In genomic region chr15:78837131-78837530, GRCh38 we compare ENCODE assay signal across 39 cellular contexts. TPM values are rescaled to one million over a fixed set of nuclear protein-coding genes. Genes with fewer than 3 reads are reported as not detected.
"Had no signal": no experiment of that assay in that cellular context is flagged by ENCODE, and none has a peak within 500 bp of the region (broad histone marks: within the 10 kb centered on the region; RNA-seq: fewer than 3 reads in every experiment).

No MANE protein-coding gene starts in this region.

- H3K36me3 ChIP-seq: ascending aorta, cardiac muscle cell, WERI-Rb-1 had no signal

- H3K9me3 ChIP-seq: ascending aorta had no signal

- H3K4me3 ChIP-seq: ascending aorta, cardiac muscle cell had no signal

- H3K9me3 Mint-ChIP-seq: activated CD4-positive, alpha-beta memory T cell treated with anti-CD3 and anti-CD28 coated beads, Interleukin-2, amount 10 ng/mL, durations not matched to agents 7 days and 5 days; activated CD4-positive, alpha-beta T cell treated with anti-CD3 and anti-CD28 coated beads, Interleukin-2, amount 10 ng/mL, durations not matched to agents 7 days and 5 days; activated naive CD4-positive, alpha-beta T cell treated with anti-CD3 and anti-CD28 coated beads, Interleukin-2, amount 10 ng/mL, durations not matched to agents 7 days and 5 days; activated naive CD4-positive, alpha-beta T cell treated with anti-CD3 and anti-CD28 coated beads, Interleukin-2, amount 50 U/mL, for 24 hours; activated naive CD8-positive, alpha-beta T cell treated with anti-CD3 and anti-CD28 coated beads, Interleukin-2, amount 10 ng/mL, durations not matched to agents 7 days and 5 days; activated naive CD8-positive, alpha-beta T cell treated with anti-CD3 and anti-CD28 coated beads, Interleukin-2, amount 50 U/mL, for 24 hours; activated T-cell treated with anti-CD3 and anti-CD28 coated beads, Interleukin-2, amount 50 U/mL, for 24 hours; activated T-helper 2 cell treated with anti-CD3 and anti-CD28 coated beads, Interferon-gamma antibody, Interleukin-2, Interleukin-4, amounts not matched to agents 10 μg/mL and 5 μg/mL and 100 μg/mL, durations not matched to agents 14 hours and 24 hours and 36 hours; central memory CD8-positive, alpha-beta T cell; T-helper 1 cell treated with Interleukin-12 subunit alpha and Interleukin-12 subunit beta and Interleukin-4 antibody, amounts not matched to agents 30 μg/mL and 1 μg/mL, for 36 hours; T-helper 2 cell treated with Interferon-gamma antibody and Interleukin-4, amounts not matched to agents 5 μg/mL and 100 μg/mL, for 36 hours; WTC11 had no signal

- ATAC-seq: activated CD4-positive, alpha-beta T cell treated with anti-CD3 and anti-CD28 coated beads for 36 hours; activated CD4-positive, CD25-positive, alpha-beta regulatory T cell treated with anti-CD3 and anti-CD28 coated beads, Interleukin-2, amount 50 U/mL, for 24 hours; activated CD8-positive, alpha-beta memory T cell treated with anti-CD3 and anti-CD28 coated beads, Interleukin-2, amount 10 ng/mL, durations not matched to agents 7 days and 5 days; activated CD8-positive, alpha-beta T cell treated with anti-CD3 and anti-CD28 coated beads, Interleukin-2, amount 10 ng/mL, durations not matched to agents 7 days and 5 days; activated naive CD8-positive, alpha-beta T cell treated with anti-CD3 and anti-CD28 coated beads, Interleukin-2, amount 50 U/mL, for 24 hours had no signal

- H3K27ac Mint-ChIP-seq: activated CD4-positive, alpha-beta memory T cell treated with anti-CD3 and anti-CD28 coated beads, Interleukin-2, amount 10 ng/mL, durations not matched to agents 7 days and 5 days; activated CD4-positive, alpha-beta T cell treated with anti-CD3 and anti-CD28 coated beads for 36 hours; activated CD4-positive, alpha-beta T cell treated with anti-CD3 and anti-CD28 coated beads, Interleukin-2, amount 10 ng/mL, durations not matched to agents 7 days and 5 days; activated CD8-positive, alpha-beta memory T cell treated with anti-CD3 and anti-CD28 coated beads, Interleukin-2, amount 10 ng/mL, durations not matched to agents 7 days and 5 days; activated CD8-positive, alpha-beta T cell treated with anti-CD3 and anti-CD28 coated beads, Interleukin-2, amount 10 ng/mL, durations not matched to agents 7 days and 5 days; activated naive CD4-positive, alpha-beta T cell treated with anti-CD3 and anti-CD28 coated beads, Interleukin-2, amount 10 ng/mL, durations not matched to agents 7 days and 5 days; activated naive CD4-positive, alpha-beta T cell treated with anti-CD3 and anti-CD28 coated beads, Interleukin-2, amount 50 U/mL, for 24 hours; activated naive CD8-positive, alpha-beta T cell; activated naive CD8-positive, alpha-beta T cell treated with anti-CD3 and anti-CD28 coated beads, Interleukin-2, amount 10 ng/mL, durations not matched to agents 7 days and 5 days; activated naive CD8-positive, alpha-beta T cell treated with anti-CD3 and anti-CD28 coated beads, Interleukin-2, amount 50 U/mL, for 24 hours; activated T-cell treated with anti-CD3 and anti-CD28 coated beads, Interleukin-2, amount 50 U/mL, for 24 hours; activated T-helper 2 cell treated with anti-CD3 and anti-CD28 coated beads, Interferon-gamma antibody, Interleukin-2, Interleukin-4, amounts not matched to agents 10 μg/mL and 5 μg/mL and 100 μg/mL, durations not matched to agents 14 hours and 24 hours and 36 hours; brain; T-helper 1 cell treated with Interleukin-12 subunit alpha and Interleukin-12 subunit beta and Interleukin-4 antibody, amounts not matched to agents 30 μg/mL and 1 μg/mL, for 36 hours; T-helper 2 cell treated with Interferon-gamma antibody and Interleukin-4, amounts not matched to agents 5 μg/mL and 100 μg/mL, for 36 hours; WTC11 had no signal

- H3K27ac ChIP-seq: ascending aorta, cardiac muscle cell, WERI-Rb-1 had no signal

- H3K36me3 Mint-ChIP-seq: activated CD8-positive, alpha-beta memory T cell treated with anti-CD3 and anti-CD28 coated beads, Interleukin-2, amount 10 ng/mL, durations not matched to agents 7 days and 5 days; activated naive CD4-positive, alpha-beta T cell treated with anti-CD3 and anti-CD28 coated beads, Interleukin-2, amount 10 ng/mL, durations not matched to agents 7 days and 5 days; activated naive CD4-positive, alpha-beta T cell treated with anti-CD3 and anti-CD28 coated beads, Interleukin-2, amount 50 U/mL, for 24 hours; activated naive CD8-positive, alpha-beta T cell; activated naive CD8-positive, alpha-beta T cell treated with anti-CD3 and anti-CD28 coated beads, Interleukin-2, amount 10 ng/mL, durations not matched to agents 7 days and 5 days; brain; WTC11 had no signal

- H3K4me3 Mint-ChIP-seq: activated CD4-positive, alpha-beta memory T cell treated with anti-CD3 and anti-CD28 coated beads, Interleukin-2, amount 10 ng/mL, durations not matched to agents 7 days and 5 days; activated CD4-positive, alpha-beta T cell treated with anti-CD3 and anti-CD28 coated beads for 36 hours; activated CD4-positive, alpha-beta T cell treated with anti-CD3 and anti-CD28 coated beads, Interleukin-2, amount 10 ng/mL, durations not matched to agents 7 days and 5 days; activated CD8-positive, alpha-beta memory T cell treated with anti-CD3 and anti-CD28 coated beads, Interleukin-2, amount 10 ng/mL, durations not matched to agents 7 days and 5 days; activated CD8-positive, alpha-beta T cell treated with anti-CD3 and anti-CD28 coated beads, Interleukin-2, amount 10 ng/mL, durations not matched to agents 7 days and 5 days; activated naive CD4-positive, alpha-beta T cell treated with anti-CD3 and anti-CD28 coated beads, Interleukin-2, amount 10 ng/mL, durations not matched to agents 7 days and 5 days; activated naive CD4-positive, alpha-beta T cell treated with anti-CD3 and anti-CD28 coated beads, Interleukin-2, amount 50 U/mL, for 24 hours; activated naive CD8-positive, alpha-beta T cell; activated naive CD8-positive, alpha-beta T cell treated with anti-CD3 and anti-CD28 coated beads, Interleukin-2, amount 10 ng/mL, durations not matched to agents 7 days and 5 days; activated naive CD8-positive, alpha-beta T cell treated with anti-CD3 and anti-CD28 coated beads, Interleukin-2, amount 50 U/mL, for 24 hours; activated T-cell treated with anti-CD3 and anti-CD28 coated beads, Interleukin-2, amount 50 U/mL, for 24 hours; brain; central memory CD8-positive, alpha-beta T cell; T-helper 1 cell treated with Interleukin-12 subunit alpha and Interleukin-12 subunit beta and Interleukin-4 antibody, amounts not matched to agents 30 μg/mL and 1 μg/mL, for 36 hours; T-helper 2 cell treated with Interferon-gamma antibody and Interleukin-4, amounts not matched to agents 5 μg/mL and 100 μg/mL, for 36 hours; WTC11 had no signal

- H3K4me1 Mint-ChIP-seq: activated CD4-positive, alpha-beta memory T cell treated with anti-CD3 and anti-CD28 coated beads, Interleukin-2, amount 10 ng/mL, durations not matched to agents 7 days and 5 days; activated CD4-positive, alpha-beta T cell treated with anti-CD3 and anti-CD28 coated beads for 36 hours; activated CD4-positive, alpha-beta T cell treated with anti-CD3 and anti-CD28 coated beads, Interleukin-2, amount 10 ng/mL, durations not matched to agents 7 days and 5 days; activated CD8-positive, alpha-beta memory T cell treated with anti-CD3 and anti-CD28 coated beads, Interleukin-2, amount 10 ng/mL, durations not matched to agents 7 days and 5 days; activated naive CD4-positive, alpha-beta T cell treated with anti-CD3 and anti-CD28 coated beads, Interleukin-2, amount 10 ng/mL, durations not matched to agents 7 days and 5 days; activated naive CD4-positive, alpha-beta T cell treated with anti-CD3 and anti-CD28 coated beads, Interleukin-2, amount 50 U/mL, for 24 hours; activated naive CD8-positive, alpha-beta T cell treated with anti-CD3 and anti-CD28 coated beads, Interleukin-2, amount 10 ng/mL, durations not matched to agents 7 days and 5 days; central memory CD8-positive, alpha-beta T cell had no signal

- H3K27me3 ChIP-seq: ascending aorta, cardiac muscle cell had no signal

- DNase-seq: activated CD4-positive, alpha-beta memory T cell treated with anti-CD3 and anti-CD28 coated beads, Interleukin-2, amount 10 ng/mL, durations not matched to agents 7 days and 5 days; activated CD4-positive, alpha-beta T cell treated with anti-CD3 and anti-CD28 coated beads for 1 hour; activated CD4-positive, alpha-beta T cell treated with anti-CD3 and anti-CD28 coated beads for 36 hours; activated CD4-positive, alpha-beta T cell treated with anti-CD3 and anti-CD28 coated beads for 48 hours; activated CD4-positive, alpha-beta T cell treated with anti-CD3 and anti-CD28 coated beads, Interleukin-2, amount 10 ng/mL, durations not matched to agents 7 days and 5 days; activated CD4-positive, alpha-beta T cell treated with anti-CD3 and anti-CD28 coated beads, Interleukin-2, amount 50 U/mL, for 48 hours; activated CD4-positive, CD25-positive, alpha-beta regulatory T cell; activated CD8-positive, alpha-beta memory T cell treated with anti-CD3 and anti-CD28 coated beads for 24 hours; activated CD8-positive, alpha-beta memory T cell treated with anti-CD3 and anti-CD28 coated beads, Interleukin-2, amount 10 ng/mL, durations not matched to agents 7 days and 5 days; activated CD8-positive, alpha-beta memory T cell treated with anti-CD3 and anti-CD28 coated beads, Interleukin-2, amount 50 U/mL, for 48 hours; activated CD8-positive, alpha-beta T cell treated with anti-CD3 and anti-CD28 coated beads, Interleukin-2, amount 10 ng/mL, durations not matched to agents 7 days and 5 days; activated effector memory CD4-positive, alpha-beta T cell treated with Interleukin-2 at 50 U/mL for 16 hours; activated gamma-delta T cell; activated naive CD4-positive, alpha-beta T cell treated with anti-CD3 and anti-CD28 coated beads, Interleukin-2, amount 10 ng/mL, durations not matched to agents 7 days and 5 days; activated naive CD4-positive, alpha-beta T cell treated with Interleukin-2 at 50 U/mL for 16 hours; activated naive CD8-positive, alpha-beta T cell treated with anti-CD3 and anti-CD28 coated beads, Interleukin-2, amount 10 ng/mL, durations not matched to agents 7 days and 5 days; activated naive CD8-positive, alpha-beta T cell treated with anti-CD3 and anti-CD28 coated beads, Interleukin-2, amount 50 U/mL, for 24 hours; activated T-cell treated with anti-CD3 and anti-CD28 coated beads, Interleukin-2, amount 50 U/mL, for 24 hours; activated T-cell treated with anti-CD3 and anti-CD28 coated beads, Interleukin-2, amount 50 U/mL, for 48 hours; amygdala; anterior cingulate cortex; caudate nucleus; cerebellar nuclear complex; T-helper 1 cell; T-helper 2 cell; T-helper 9 cell; WERI-Rb-1 had no signal

- H3K27me3 Mint-ChIP-seq: brain had no signal

- FAIRE-seq: bronchial epithelial cell had no signal

RNA-seq across cellular contexts. Expression of gene ADAMTS7, which starts 25.9 kb away (rescaled TPM):
- total RNA-seq: activated CD8-positive, alpha-beta T cell treated with anti-CD3 and anti-CD28 coated beads, Interleukin-2, amount 10 ng/mL, durations not matched to agents 7 days and 5 days had no signal
